Comparison of ENCODE assay signal across 2 cellular contexts in genomic region chr12:52242442-52243263, GRCh38.
TF ChIP-seq lines count a peak whose summit lies in the region.

No MANE protein-coding gene starts in this region.

TF ChIP-seq in SK-N-SH, 30 proteins besides CTCF, POLR2A, EP300 and RAD21 (continued from another document):
- TF ChIP-seq ZBTB33 (IDR thresholded peaks at IDR 0.05; ENCODE audit: borderline replicate concordance, low read depth) (no peak), MAX (IDR thresholded peaks at IDR 0.05; ENCODE audit: low read depth) (no peak), TCF12 (IDR thresholded peaks at IDR 0.05) (no peak), RXRA (IDR thresholded peaks at IDR 0.05; ENCODE audit: borderline replicate concordance, low read depth) (no peak), NRF1 (IDR thresholded peaks at IDR 0.05; ENCODE audit: low read depth, low read length) (no peak)
- TF ChIP-seq, protein P1, sequence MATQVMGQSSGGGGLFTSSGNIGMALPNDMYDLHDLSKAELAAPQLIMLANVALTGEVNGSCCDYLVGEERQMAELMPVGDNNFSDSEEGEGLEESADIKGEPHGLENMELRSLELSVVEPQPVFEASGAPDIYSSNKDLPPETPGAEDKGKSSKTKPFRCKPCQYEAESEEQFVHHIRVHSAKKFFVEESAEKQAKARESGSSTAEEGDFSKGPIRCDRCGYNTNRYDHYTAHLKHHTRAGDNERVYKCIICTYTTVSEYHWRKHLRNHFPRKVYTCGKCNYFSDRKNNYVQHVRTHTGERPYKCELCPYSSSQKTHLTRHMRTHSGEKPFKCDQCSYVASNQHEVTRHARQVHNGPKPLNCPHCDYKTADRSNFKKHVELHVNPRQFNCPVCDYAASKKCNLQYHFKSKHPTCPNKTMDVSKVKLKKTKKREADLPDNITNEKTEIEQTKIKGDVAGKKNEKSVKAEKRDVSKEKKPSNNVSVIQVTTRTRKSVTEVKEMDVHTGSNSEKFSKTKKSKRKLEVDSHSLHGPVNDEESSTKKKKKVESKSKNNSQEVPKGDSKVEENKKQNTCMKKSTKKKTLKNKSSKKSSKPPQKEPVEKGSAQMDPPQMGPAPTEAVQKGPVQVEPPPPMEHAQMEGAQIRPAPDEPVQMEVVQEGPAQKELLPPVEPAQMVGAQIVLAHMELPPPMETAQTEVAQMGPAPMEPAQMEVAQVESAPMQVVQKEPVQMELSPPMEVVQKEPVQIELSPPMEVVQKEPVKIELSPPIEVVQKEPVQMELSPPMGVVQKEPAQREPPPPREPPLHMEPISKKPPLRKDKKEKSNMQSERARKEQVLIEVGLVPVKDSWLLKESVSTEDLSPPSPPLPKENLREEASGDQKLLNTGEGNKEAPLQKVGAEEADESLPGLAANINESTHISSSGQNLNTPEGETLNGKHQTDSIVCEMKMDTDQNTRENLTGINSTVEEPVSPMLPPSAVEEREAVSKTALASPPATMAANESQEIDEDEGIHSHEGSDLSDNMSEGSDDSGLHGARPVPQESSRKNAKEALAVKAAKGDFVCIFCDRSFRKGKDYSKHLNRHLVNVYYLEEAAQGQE (IDR thresholded peaks at IDR 0.05; ENCODE audit: low read depth, low read length), result no peak
- TF ChIP-seq, protein P2, sequence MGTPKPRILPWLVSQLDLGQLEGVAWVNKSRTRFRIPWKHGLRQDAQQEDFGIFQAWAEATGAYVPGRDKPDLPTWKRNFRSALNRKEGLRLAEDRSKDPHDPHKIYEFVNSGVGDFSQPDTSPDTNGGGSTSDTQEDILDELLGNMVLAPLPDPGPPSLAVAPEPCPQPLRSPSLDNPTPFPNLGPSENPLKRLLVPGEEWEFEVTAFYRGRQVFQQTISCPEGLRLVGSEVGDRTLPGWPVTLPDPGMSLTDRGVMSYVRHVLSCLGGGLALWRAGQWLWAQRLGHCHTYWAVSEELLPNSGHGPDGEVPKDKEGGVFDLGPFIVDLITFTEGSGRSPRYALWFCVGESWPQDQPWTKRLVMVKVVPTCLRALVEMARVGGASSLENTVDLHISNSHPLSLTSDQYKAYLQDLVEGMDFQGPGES (IDR thresholded peaks at IDR 0.05; ENCODE audit: low read depth, low read length), result no peak
- TF ChIP-seq, protein P3, sequence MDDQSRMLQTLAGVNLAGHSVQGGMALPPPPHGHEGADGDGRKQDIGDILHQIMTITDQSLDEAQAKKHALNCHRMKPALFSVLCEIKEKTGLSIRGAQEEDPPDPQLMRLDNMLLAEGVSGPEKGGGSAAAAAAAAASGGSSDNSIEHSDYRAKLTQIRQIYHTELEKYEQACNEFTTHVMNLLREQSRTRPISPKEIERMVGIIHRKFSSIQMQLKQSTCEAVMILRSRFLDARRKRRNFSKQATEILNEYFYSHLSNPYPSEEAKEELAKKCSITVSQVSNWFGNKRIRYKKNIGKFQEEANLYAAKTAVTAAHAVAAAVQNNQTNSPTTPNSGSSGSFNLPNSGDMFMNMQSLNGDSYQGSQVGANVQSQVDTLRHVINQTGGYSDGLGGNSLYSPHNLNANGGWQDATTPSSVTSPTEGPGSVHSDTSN (IDR thresholded peaks at IDR 0.05), result no peak
TF ChIP-seq in SK-N-SH: peak in this region for 0.

TF ChIP-seq in SK-N-SH treated with all-trans-retinoic acid at 6 μM for 48 hours, 23 proteins besides CTCF, POLR2A, EP300 and RAD21 (continued from another document):
- no peak for TF ChIP-seq TSHZ2 (CRISPR knock-in tag; IDR thresholded peaks at IDR 0.05)
- no peak for TF ChIP-seq ZNF8 (CRISPR knock-in tag; IDR thresholded peaks at IDR 0.05)
- TF ChIP-seq ZFP30 (CRISPR knock-in tag; IDR thresholded peaks at IDR 0.05), result no peak
- TF ChIP-seq ZC3H10 (CRISPR knock-in tag; IDR thresholded peaks at IDR 0.05), result no peak
